ENCODE assay signal across 7 cellular contexts in the genomic region with DNA sequence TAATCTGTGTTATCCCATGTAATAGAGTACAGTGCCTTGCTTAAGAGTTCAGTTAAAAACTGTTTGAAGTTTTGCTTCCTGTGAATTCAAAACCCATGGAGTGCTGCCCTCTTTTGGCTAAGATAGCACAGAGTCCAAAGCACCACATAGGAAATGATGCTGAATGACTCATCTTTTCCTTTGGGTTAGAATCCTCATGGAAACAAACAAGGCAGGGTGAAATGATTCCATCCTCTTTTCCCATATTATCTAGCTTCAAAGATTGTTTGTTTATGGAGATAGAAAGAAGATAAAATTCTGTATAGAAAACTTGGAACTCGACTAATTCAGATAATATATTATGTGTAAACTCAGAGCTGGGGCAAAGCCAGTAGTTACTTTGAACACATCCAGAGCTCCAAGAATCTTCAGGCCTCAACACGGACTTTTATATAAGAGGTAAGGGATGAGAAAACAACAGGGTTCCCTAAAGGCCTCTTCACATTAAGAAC.
DNase-seq lines count a peak whose midpoint lies in the region; ATAC-seq, FAIRE-seq and TF ChIP-seq lines count a peak whose summit lies in the region.

No MANE protein-coding gene starts in this region.

- TF ChIP-seq CTCF in breast epithelium (IDR thresholded peaks at IDR 0.05) (peak; percentile 68 to 80 (median 78)), smooth muscle cell (IDR thresholded peaks at IDR 0.05; ENCODE audit: borderline replicate concordance, insufficient read depth, poor library complexity, severe bottlenecking) (peak; percentile 73)

- H3K27ac ChIP-seq in breast epithelium (peak overlapping the region; percentile 82), smooth muscle cell (ENCODE audit: low read depth) (peak overlapping the region; percentile 94)

- no peak for TF ChIP-seq POLR2A in breast epithelium (IDR thresholded peaks at IDR 0.05)

- H3K9ac ChIP-seq in smooth muscle cell (ENCODE audit: low read depth), result peak overlapping the region; percentile 70

- H3K4me1 ChIP-seq in breast epithelium (no peaks in the 10 kb centered on the region), smooth muscle cell (ENCODE audit: low read depth) (peaks cover 10% of the 10 kb centered on the region)

- no peaks in the 10 kb centered on the region for H4K20me1 ChIP-seq in smooth muscle cell (ENCODE audit: low read depth)

- H3K4me2 ChIP-seq in smooth muscle cell, result peak overlapping the region; percentile 14

- H3K9me3 ChIP-seq in breast epithelium (no peaks in the 10 kb centered on the region), smooth muscle cell (replicated peaks; ENCODE audit: low read depth) (no peaks in the 10 kb centered on the region)

- H3K36me3 ChIP-seq in breast epithelium (no peaks in the 10 kb centered on the region), smooth muscle cell (ENCODE audit: low read depth) (no peaks in the 10 kb centered on the region)

- H3K4me3 ChIP-seq in Jurkat, Clone E6-1 (ENCODE audit: low read length), result no peak overlapping the region
- H3K4me3 ChIP-seq in breast epithelium (peak overlapping the region in 1 of 3 donors; percentile 47), smooth muscle cell (no peak overlapping the region)

- no peaks in the 10 kb centered on the region for H3K79me2 ChIP-seq in smooth muscle cell (ENCODE audit: low read depth)

- H3K27me3 ChIP-seq in breast epithelium (no peaks in the 10 kb centered on the region), smooth muscle cell (ENCODE audit: low read depth) (no peaks in the 10 kb centered on the region)

- peak; percentile 88 for FAIRE-seq in RCC 7860 (lab: Jason Lieb, UNC)

- DNase-seq in ELF-1 (ENCODE audit: low read depth, low spot score), result peak; percentile 62
- peak; percentile 57 for DNase-seq in Jurkat, Clone E6-1 (ENCODE audit: low read depth, low spot score)
- peak; percentile 81 for DNase-seq in RCC 7860 (ENCODE audit: low spot score)
- peak in 1 of 2 donors; percentile 63 for DNase-seq in breast epithelium (ENCODE audit: low spot score in 2 of 2)
- DNase-seq in iris pigment epithelial cell (ENCODE audit: low read depth), result peak; percentile 93
- DNase-seq in smooth muscle cell (lab: John Stamatoyannopoulos, UW; ENCODE audit: unreplicated experiment), result no peak

- intact Hi-C loops in breast epithelium (cut with DNase I; ENCODE audit: low total_unique reads), result no loop called here

- peak; percentile 74 for ATAC-seq in GM21526 (IDR thresholded peaks at IDR 0.05; ENCODE audit: low FRiP score, unreplicated experiment)

- H3F3A ChIP-seq in smooth muscle cell (ENCODE audit: low read depth), result peaks cover 10% of the 10 kb centered on the region

- 16% methylated on average over 2 of the region's 2 CpGs for WGBS in smooth muscle cell (ENCODE audit: low lambda C conversion rate)

- peak overlapping the region; percentile 87 for H2AFZ ChIP-seq in smooth muscle cell (ENCODE audit: low read depth)
